In genomic region chr17:67245694-67246397, GRCh38 we compare ENCODE assay signal across 8 cellular contexts. TPM values are rescaled to one million over a fixed set of nuclear protein-coding genes. Genes with fewer than 3 reads are reported as not detected.
A peak's percentile ranks its signal among the peaks of the same experiment; 100 is the strongest.
DNase-seq lines count a peak whose midpoint lies in the region; ATAC-seq, FAIRE-seq and TF ChIP-seq lines count a peak whose summit lies in the region.

No MANE protein-coding gene starts in this region.

- TF ChIP-seq POLR2A in H1 (IDR thresholded peaks at IDR 0.05; ENCODE audit: control extremely low read depth in 1 of 2, low read depth in 2 of 2, low read length in 2 of 2), result no peak; a peak in 1 of 3 replicates

- no peaks in the 10 kb centered on the region for H3K9me3 Mint-ChIP-seq in CD4-positive, alpha-beta T cell
- H3K9me3 Mint-ChIP-seq in activated CD4-positive, alpha-beta memory T cell treated with anti-CD3 and anti-CD28 coated beads, Interleukin-2, amount 10 ng/mL, durations not matched to agents 7 days and 5 days, result no peaks in the 10 kb centered on the region

- peak in 1 of 2 experiments; percentile 8; a peak in 1 of 4 replicates for TF ChIP-seq RAD21 in H1 (IDR thresholded peaks at IDR 0.05 in 1 of 2, conservative IDR thresholded peaks at IDR 0.05 in 1 of 2; ENCODE audit: low read depth in 2 of 2, low read length in 2 of 2)

- WGBS in H1 (ENCODE audit: extremely low coverage in 1 of 2, insufficient coverage in 1 of 2, insufficient read length in 1 of 2, insufficient replicate concordance in 2 of 2, low coverage in 1 of 2, low lambda C conversion rate in 2 of 2, missing lambda C conversion rate in 1 of 2), 2 experiments, result 0% methylated on average over 29 of the region's 75 CpGs; no CpG with 5 or more reads in 1 of the 2 experiments
- WGBS in thymus, result 2% methylated on average over 75 of the region's 75 CpGs

- peak overlapping the region; percentile 29 to 86 (median 80); a peak in 6 of 7 replicates for H3K9ac ChIP-seq in H1 (replicated peaks in 1 of 4; ENCODE audit: extremely low read depth in 1 of 4, low read depth in 3 of 4, low read length in 3 of 4)

- DNase-seq in CD4-positive, alpha-beta T cell, result peak in 9 of 10 experiments; percentile 18 to 57 (median 35)
- DNase-seq in activated CD4-positive, alpha-beta memory T cell treated with anti-CD3 and anti-CD28 coated beads, Interleukin-2, amount 10 ng/mL, durations not matched to agents 7 days and 5 days, result peak; percentile 62
- DNase-seq in H1 (ENCODE audit: low read depth in 1 of 2, low spot score in 2 of 2) (no peak), NCI-H2081 (lab: John Stamatoyannopoulos, UW) (no peak)

- no peak for FAIRE-seq in H1 (lab: Jason Lieb, UNC)

- H2BK20ac ChIP-seq in H1 (ENCODE audit: low read length), result no peak overlapping the region

- H3K27ac ChIP-seq in CD4-positive, alpha-beta T cell (ENCODE audit: low read depth, low read length), result peak overlapping the region; percentile 74
- peak overlapping the region; percentile 91 for H3K27ac ChIP-seq in KOPT-K1 (ENCODE audit: low read depth, low read length, poor library complexity, severe bottlenecking)
- peak overlapping the region; percentile 88; the same call in 1 of the 2 replicates for H3K27ac ChIP-seq in H1 (ENCODE audit: low read depth, low read length)
- peak overlapping the region; percentile 80 for H3K27ac ChIP-seq in thymus (ENCODE audit: low read depth)

- peak overlapping the region; percentile 91 for H3K18ac ChIP-seq in H1 (ENCODE audit: extremely low read depth, low read length)

- H4K5ac ChIP-seq in H1 (ENCODE audit: insufficient read length, low read depth, low read length), result peak overlapping the region; percentile 92

- peak overlapping the region; percentile 91 for H3K4me3 Mint-ChIP-seq in CD4-positive, alpha-beta T cell
- peak overlapping the region; percentile 85 for H3K4me3 Mint-ChIP-seq in activated CD4-positive, alpha-beta memory T cell treated with anti-CD3 and anti-CD28 coated beads, Interleukin-2, amount 10 ng/mL, durations not matched to agents 7 days and 5 days

- 0 out of 2 replicates have a peak overlapping the region, but pooled peaks have one; percentile 50 for H2BK12ac ChIP-seq in H1 (ENCODE audit: low read depth, low read length)

- H3K4ac ChIP-seq in H1 (replicated peaks; ENCODE audit: insufficient read length, low read depth, low read length), result peak overlapping the region; percentile 91

- H2BK5ac ChIP-seq in H1 (ENCODE audit: low read depth, low read length), result peak overlapping the region; percentile 62; the same call in 1 of the 2 replicates

- H3K27me3 ChIP-seq in CD4-positive, alpha-beta T cell (ENCODE audit: control insufficient read depth, insufficient read depth, low read length), result no peaks in the 10 kb centered on the region
- no peaks in the 10 kb centered on the region for H3K27me3 ChIP-seq in H1 (replicated peaks in 1 of 4; ENCODE audit: control insufficient read depth in 3 of 4, extremely low read depth in 1 of 4, insufficient read depth in 3 of 4, low read length in 3 of 4)
- H3K27me3 ChIP-seq in mononuclear cell (ENCODE audit: insufficient read depth, low read length), result peaks cover 2% of the 10 kb centered on the region
- peaks cover 5% of the 10 kb centered on the region for H3K27me3 ChIP-seq in thymus (ENCODE audit: control insufficient read depth, insufficient read depth)

- H3K79me2 ChIP-seq in H1 (ENCODE audit: control insufficient read depth in 1 of 2, insufficient read depth in 2 of 2, low read length in 2 of 2), result peaks cover 0 to 30% of the 10 kb centered on the region in 2 experiments; a peak in 2 of 4 replicates

- H3K23ac ChIP-seq in H1 (ENCODE audit: insufficient read length), result no peak overlapping the region

- H3K4me1 Mint-ChIP-seq in CD4-positive, alpha-beta T cell (ENCODE audit: low read depth), result peaks cover 41% of the 10 kb centered on the region
- H3K4me1 Mint-ChIP-seq in activated CD4-positive, alpha-beta memory T cell treated with anti-CD3 and anti-CD28 coated beads, Interleukin-2, amount 10 ng/mL, durations not matched to agents 7 days and 5 days, result peaks cover 52% of the 10 kb centered on the region

- H3K14ac ChIP-seq in H1 (ENCODE audit: insufficient read length), result no peak overlapping the region

- H2BK15ac ChIP-seq in H1 (ENCODE audit: low read length), result no peak overlapping the region

- peak overlapping the region; percentile 74 for H4K91ac ChIP-seq in H1 (replicated peaks; ENCODE audit: insufficient read length, low read length)

- CTCF ChIA-PET in CD4-positive, alpha-beta T cell (lab: Charles Lee), result interaction anchor here (2.0 kb wide), 1 partner anchor 24 kb away, joined by 9 read pairs; no protein-coding TSS in a partner anchor
- CTCF ChIA-PET in activated CD4-positive, alpha-beta memory T cell treated with anti-CD3 and anti-CD28 coated beads, Interleukin-2, amount 10 ng/mL, durations not matched to agents 7 days and 5 days (lab: Charles Lee), result interaction anchor here (0.8 to 1.1 kb wide), 3 partner anchors 13 to 48 kb away, joined by 3 to 4 read pairs (median 4); no protein-coding TSS in a partner anchor
- CTCF ChIA-PET in H1 (lab: Charles Lee; ENCODE audit: partially characterized antibody), result interaction anchor here (1.5 kb wide), 2 partner anchors 24 to 48 kb away, joined by 3 to 5 read pairs; no protein-coding TSS in a partner anchor

- H3K56ac ChIP-seq in H1 (replicated peaks; ENCODE audit: insufficient read length, low read depth, low read length), result peak overlapping the region; percentile 95

- H4K20me1 ChIP-seq in H1 (replicated peaks in 1 of 2; ENCODE audit: control insufficient read depth in 1 of 2, insufficient read depth in 2 of 2, low read length in 2 of 2), result no peaks in the 10 kb centered on the region

- intact Hi-C loops in CD4-positive, alpha-beta T cell (cut with DNase I, micrococcal nuclease), result loop anchor here in 1 of 2 experiments (2.0 to 5.0 kb wide), 3 partner anchors 47 to 466 kb away; no protein-coding TSS in a partner anchor

- TF ChIP-seq EP300 in H1 (IDR thresholded peaks at IDR 0.05; ENCODE audit: borderline replicate concordance in 1 of 2, low read depth in 2 of 2, low read length in 2 of 2), result no peak

- H3K36me3 ChIP-seq in KOPT-K1 (ENCODE audit: insufficient read depth, low read length), result peaks cover 13% of the 10 kb centered on the region
- H3K36me3 ChIP-seq in H1 (ENCODE audit: control insufficient read depth in 2 of 4, insufficient read depth in 4 of 4, low read length in 3 of 4), result no peaks in the 10 kb centered on the region; a peak in 2 of 8 replicates
- no peaks in the 10 kb centered on the region for H3K36me3 ChIP-seq in thymus (ENCODE audit: control insufficient read depth, insufficient read depth)

- POLR2A ChIA-PET in CD4-positive, alpha-beta T cell (lab: Charles Lee), result interaction anchor here (0.5 to 1.5 kb wide), 8 partner anchors 9 to 472 kb away, joined by 3 to 6 read pairs (median 3); partner anchors contain the start of gene PITPNC1
- POLR2A ChIA-PET in activated CD4-positive, alpha-beta memory T cell treated with anti-CD3 and anti-CD28 coated beads, Interleukin-2, amount 10 ng/mL, durations not matched to agents 7 days and 5 days (lab: Charles Lee), result interaction anchor here (0.8 to 2.2 kb wide), 11 partner anchors 12 to 473 kb away, joined by 3 to 36 read pairs (median 7); no protein-coding TSS in a partner anchor
- POLR2A ChIA-PET in H1 (lab: Charles Lee; ENCODE audit: partially characterized antibody), result interaction anchor here (0.9 to 1.6 kb wide), 9 partner anchors 11 to 472 kb away, joined by 3 to 7 read pairs (median 3); partner anchors contain the start of gene NOL11

- peaks cover 7% of the 10 kb centered on the region for H3K23me2 ChIP-seq in H1 (ENCODE audit: low read depth, low read length)

- no peaks in the 10 kb centered on the region for H3K9me3 ChIP-seq in CD4-positive, alpha-beta T cell (ENCODE audit: control insufficient read depth, low read length)
- H3K9me3 ChIP-seq in KOPT-K1 (ENCODE audit: insufficient read depth, low read length, poor library complexity, severe bottlenecking) (no peaks in the 10 kb centered on the region), H1 (ENCODE audit: insufficient read depth in 2 of 2, low read depth in 1 of 2, low read length in 1 of 2) (no peaks in the 10 kb centered on the region), mononuclear cell (ENCODE audit: low read depth, low read length) (no peaks in the 10 kb centered on the region), thymus (ENCODE audit: control insufficient read depth) (no peaks in the 10 kb centered on the region)

- H3K27ac Mint-ChIP-seq in CD4-positive, alpha-beta T cell, result peak overlapping the region; percentile 89
- H3K27ac Mint-ChIP-seq in activated CD4-positive, alpha-beta memory T cell treated with anti-CD3 and anti-CD28 coated beads, Interleukin-2, amount 10 ng/mL, durations not matched to agents 7 days and 5 days, result peak overlapping the region; percentile 97

- no peaks in the 10 kb centered on the region for H3K79me1 ChIP-seq in H1 (ENCODE audit: low read depth, low read length)

- peaks cover 31% of the 10 kb centered on the region for H3K36me3 Mint-ChIP-seq in CD4-positive, alpha-beta T cell (ENCODE audit: low read depth)
- H3K36me3 Mint-ChIP-seq in activated CD4-positive, alpha-beta memory T cell treated with anti-CD3 and anti-CD28 coated beads, Interleukin-2, amount 10 ng/mL, durations not matched to agents 7 days and 5 days (ENCODE audit: low read depth), result peaks cover 40% of the 10 kb centered on the region

- no peak for TF ChIP-seq CTCF in CD4-positive, alpha-beta T cell (IDR thresholded peaks at IDR 0.05)
- no peak for TF ChIP-seq CTCF in H1 (IDR thresholded peaks at IDR 0.05; ENCODE audit: control extremely low read depth in 1 of 3, insufficient read depth in 1 of 3, low read depth in 1 of 3, low read length in 3 of 3)

- no peak overlapping the region for H2AK5ac ChIP-seq in H1 (ENCODE audit: low read depth, low read length)

- H3K4me3 ChIP-seq in H1 (ENCODE audit: extremely low read depth in 1 of 4, insufficient read depth in 2 of 4, low read depth in 3 of 4, low read length in 4 of 4) (peak overlapping the region; percentile 66 to 96 (median 84)), mononuclear cell (ENCODE audit: low read length) (peak overlapping the region; percentile 90), thymus (ENCODE audit: low read length) (peak overlapping the region; percentile 100)

- H2AFZ ChIP-seq in H1 (ENCODE audit: low read length), result no peak overlapping the region

- peak overlapping the region; percentile 94; the same call in 1 of the 2 replicates for H4K8ac ChIP-seq in H1 (ENCODE audit: extremely low read depth, insufficient read depth, low read length)

- peak overlapping the region; percentile 73 to 78 for H3K4me2 ChIP-seq in H1 (ENCODE audit: insufficient read depth in 1 of 2, low read depth in 2 of 2, low read length in 2 of 2)

- H2BK120ac ChIP-seq in H1 (replicated peaks; ENCODE audit: low read depth, low read length), result no peak overlapping the region

- H3K27me3 Mint-ChIP-seq in CD4-positive, alpha-beta T cell, result no peaks in the 10 kb centered on the region
- H3K27me3 Mint-ChIP-seq in activated CD4-positive, alpha-beta memory T cell treated with anti-CD3 and anti-CD28 coated beads, Interleukin-2, amount 10 ng/mL, durations not matched to agents 7 days and 5 days, result no peaks in the 10 kb centered on the region

- peak; percentile 43 for ATAC-seq in CD4-positive, alpha-beta T cell (ENCODE audit: poor library complexity)
- ATAC-seq in GM21576 (IDR thresholded peaks at IDR 0.05; ENCODE audit: unreplicated experiment), result no peak

- H3K4me1 ChIP-seq in H1 (replicated peaks in 1 of 4; ENCODE audit: control insufficient read depth in 3 of 4, insufficient read depth in 4 of 4, low read length in 3 of 4) (peaks cover 6 to 12% (median 9%) of the 10 kb centered on the region in 4 experiments), mononuclear cell (ENCODE audit: insufficient read depth, low read length) (peaks cover 44% of the 10 kb centered on the region), thymus (ENCODE audit: control insufficient read depth, insufficient read depth, low read length) (peaks cover 10% of the 10 kb centered on the region)

RNA-seq across cellular contexts. Expression of gene HELZ, which starts 0.8 kb away (rescaled TPM):
- total RNA-seq in CD4-positive, alpha-beta T cell, result 100 to 1,000 TPM in 1 of 2 experiments, 10 to 100 TPM in 1; 94.8 to 107 TPM
- 100 to 1,000 TPM in 1 of 2 experiments, 10 to 100 TPM in 1; 98.2 to 109 TPM for total RNA-seq in activated CD4-positive, alpha-beta memory T cell treated with anti-CD3 and anti-CD28 coated beads, Interleukin-2, amount 10 ng/mL, durations not matched to agents 7 days and 5 days
- total RNA-seq in H1 (2021; fragmentation: NEBNext Ultra II Directional; extraction: Animal tissue kit (Norgen Biotek cat#: 25700)), result 47.3 and 48.7 TPM in 2 replicates
- polyA plus RNA-seq in H1 (2011; rRNA removed) (7.9 and 10.0 TPM in 2 replicates), thymus (8.2 TPM)
- 10.1 TPM for polyA plus RNA-seq in H1 (2011; cell fraction: cytosol; rRNA removed)
- polyA plus RNA-seq in H1 (2011; cell fraction: nucleus; rRNA removed), result 14.5 TPM
- polyA plus RNA-seq in H1 (2012, experiment 1 of 2), result 5.4 to 17.7 TPM (median 9.1 TPM) in 4 replicates
- polyA plus RNA-seq in H1 (2012, experiment 2 of 2), result 0.30 TPM
- 12.5 TPM for polyA plus RNA-seq in H1 (2013, experiment 1 of 2)
- polyA plus RNA-seq in H1 (2013, experiment 2 of 2), result 11.5 TPM
- 49.8 and 73.0 TPM in 2 replicates for polyA minus RNA-seq in H1 (2011; rRNA and poly(A)+ RNA removed)
- 30.8 TPM for polyA minus RNA-seq in H1 (2011; cell fraction: cytosol; rRNA and poly(A)+ RNA removed)
- 62.5 TPM for polyA minus RNA-seq in H1 (2011; cell fraction: nucleus; rRNA and poly(A)+ RNA removed)
- 247 TPM for total RNA-seq in mononuclear cell

Comparison
In these comparisons a context has a peak if more than half of its experiments do, and no peak if none do; other contexts are left out.
1. DNase-seq: peak in CD4-positive, alpha-beta T cell (9 of 10) and activated CD4-positive, alpha-beta memory T cell treated with anti-CD3 and anti-CD28 coated beads, Interleukin-2, amount 10 ng/mL, durations not matched to agents 7 days and 5 days (single experiment); none in H1 (0 of 2) and NCI-H2081 (0 of 2).
2. Peak in every context shown above with its lines, with median percentiles within 50 percentile points of each other: H3K27ac ChIP-seq and H3K4me3 ChIP-seq.